35 cellular contexts compared by ENCODE assay signal in genomic region chr4:158304694-158305093, GRCh38.
"Had no signal": no experiment of that assay in that cellular context is flagged by ENCODE, and none has a peak within 500 bp of the region (broad histone marks: within the 10 kb centered on the region; RNA-seq: fewer than 3 reads in every experiment).

No MANE protein-coding gene starts in this region.

- H3K4me3 Mint-ChIP-seq: activated B cell treated with CpG ODN at 0.5 μM for 24 hours; activated CD4-positive, alpha-beta memory T cell treated with anti-CD3 and anti-CD28 coated beads, Interleukin-2, amount 10 ng/mL, durations not matched to agents 7 days and 5 days; activated CD4-positive, alpha-beta T cell treated with anti-CD3 and anti-CD28 coated beads, Interleukin-2, amount 10 ng/mL, durations not matched to agents 7 days and 5 days; activated naive CD4-positive, alpha-beta T cell treated with anti-CD3 and anti-CD28 coated beads for 36 hours; activated naive CD8-positive, alpha-beta T cell treated with anti-CD3 and anti-CD28 coated beads for 36 hours; activated T-cell treated with anti-CD3 and anti-CD28 coated beads, Interleukin-2, amount 50 U/mL, for 4 hours; activated T-cell treated with anti-CD3 and anti-CD28 coated beads, Interleukin-2, amount 50 U/mL, for 72 hours; activated T-helper 1 cell treated with anti-CD3 and anti-CD28 coated beads, Interleukin-12 subunit alpha, Interleukin-12 subunit beta, Interleukin-2, Interleukin-4 antibody, amounts not matched to agents 30 ng/mL and 10 ng/mL and 1 ng/mL, durations not matched to agents 14 hours and 24 hours and 36 hours; activated T-helper 17 cell treated with anti-CD3 and anti-CD28 coated beads, Interleukin-2, amount 50 U/mL, for 72 hours; brain; central memory CD8-positive, alpha-beta T cell; T-helper 1 cell treated with Interleukin-12 subunit alpha and Interleukin-12 subunit beta and Interleukin-4 antibody, amounts not matched to agents 30 μg/mL and 1 μg/mL, for 36 hours; T-helper 2 cell treated with Interferon-gamma antibody and Interleukin-4, amounts not matched to agents 5 μg/mL and 100 μg/mL, for 36 hours had no signal

- H3K36me3 Mint-ChIP-seq: activated naive CD4-positive, alpha-beta T cell treated with anti-CD3 and anti-CD28 coated beads, Interleukin-2, amount 50 U/mL, for 72 hours; activated naive CD8-positive, alpha-beta T cell treated with anti-CD3 and anti-CD28 coated beads for 36 hours; brain had no signal

- H3K9me3 ChIP-seq: adrenal gland, ascending aorta, colonic mucosa had no signal

- H3K4me3 ChIP-seq: adrenal gland, ascending aorta, cardiac muscle cell, colonic mucosa had no signal

- H3K27me3 Mint-ChIP-seq: activated B cell treated with CpG ODN at 0.5 μM for 24 hours; activated CD4-positive, alpha-beta memory T cell treated with anti-CD3 and anti-CD28 coated beads, Interleukin-2, amount 10 ng/mL, durations not matched to agents 7 days and 5 days; activated naive CD8-positive, alpha-beta T cell treated with anti-CD3 and anti-CD28 coated beads for 36 hours; activated T-helper 17 cell treated with anti-CD3 and anti-CD28 coated beads, Interleukin-2, amount 50 U/mL, for 72 hours; central memory CD8-positive, alpha-beta T cell had no signal

- H3K27ac Mint-ChIP-seq: activated B cell treated with CpG ODN at 0.5 μM for 24 hours; activated CD4-positive, alpha-beta memory T cell treated with anti-CD3 and anti-CD28 coated beads, Interleukin-2, amount 10 ng/mL, durations not matched to agents 7 days and 5 days; activated CD4-positive, alpha-beta T cell treated with anti-CD3 and anti-CD28 coated beads, Interleukin-2, amount 10 ng/mL, durations not matched to agents 7 days and 5 days; activated naive CD4-positive, alpha-beta T cell treated with anti-CD3 and anti-CD28 coated beads for 36 hours; activated naive CD4-positive, alpha-beta T cell treated with anti-CD3 and anti-CD28 coated beads, Interleukin-2, amount 50 U/mL, for 72 hours; activated naive CD8-positive, alpha-beta T cell treated with anti-CD3 and anti-CD28 coated beads for 36 hours; activated T-cell treated with anti-CD3 and anti-CD28 coated beads, Interleukin-2, amount 50 U/mL, for 72 hours; activated T-helper 1 cell treated with anti-CD3 and anti-CD28 coated beads, Interleukin-12 subunit alpha, Interleukin-12 subunit beta, Interleukin-2, Interleukin-4 antibody, amounts not matched to agents 30 ng/mL and 10 ng/mL and 1 ng/mL, durations not matched to agents 14 hours and 24 hours and 36 hours; activated T-helper 17 cell treated with anti-CD3 and anti-CD28 coated beads, Interleukin-2, amount 50 U/mL, for 72 hours; brain; T-helper 1 cell treated with Interleukin-12 subunit alpha and Interleukin-12 subunit beta and Interleukin-4 antibody, amounts not matched to agents 30 μg/mL and 1 μg/mL, for 36 hours; T-helper 2 cell treated with Interferon-gamma antibody and Interleukin-4, amounts not matched to agents 5 μg/mL and 100 μg/mL, for 36 hours had no signal

- H3K4me1 Mint-ChIP-seq: activated B cell treated with CpG ODN at 0.5 μM for 24 hours; activated CD4-positive, alpha-beta memory T cell treated with anti-CD3 and anti-CD28 coated beads, Interleukin-2, amount 10 ng/mL, durations not matched to agents 7 days and 5 days; activated CD4-positive, alpha-beta T cell treated with anti-CD3 and anti-CD28 coated beads, Interleukin-2, amount 10 ng/mL, durations not matched to agents 7 days and 5 days; activated naive CD8-positive, alpha-beta T cell treated with anti-CD3 and anti-CD28 coated beads for 36 hours; activated T-helper 17 cell treated with anti-CD3 and anti-CD28 coated beads, Interleukin-2, amount 50 U/mL, for 72 hours; brain; central memory CD8-positive, alpha-beta T cell had no signal

- H3K4me1 ChIP-seq: adrenal gland, ascending aorta, colonic mucosa had no signal

- H3K27me3 ChIP-seq: adrenal gland, ascending aorta, cardiac muscle cell, colonic mucosa had no signal

- H3K36me3 ChIP-seq: adrenal gland, ascending aorta, cardiac muscle cell, colonic mucosa had no signal

- ATAC-seq: activated naive CD4-positive, alpha-beta T cell treated with anti-CD3 and anti-CD28 coated beads, Interleukin-2, amount 50 U/mL, for 72 hours; activated T-cell treated with anti-CD3 and anti-CD28 coated beads, Interleukin-2, amount 50 U/mL, for 4 hours; activated T-cell treated with anti-CD3 and anti-CD28 coated beads, Interleukin-2, amount 50 U/mL, for 72 hours; activated T-helper 17 cell treated with anti-CD3 and anti-CD28 coated beads, Interleukin-2, amount 50 U/mL, for 72 hours had no signal

- H3K27ac ChIP-seq: adrenal gland, ascending aorta, cardiac muscle cell, colonic mucosa, VCaP had no signal

- H3K9me3 Mint-ChIP-seq: activated CD4-positive, alpha-beta T cell treated with anti-CD3 and anti-CD28 coated beads, Interleukin-2, amount 10 ng/mL, durations not matched to agents 7 days and 5 days; activated naive CD4-positive, alpha-beta T cell treated with anti-CD3 and anti-CD28 coated beads for 36 hours; activated naive CD8-positive, alpha-beta T cell treated with anti-CD3 and anti-CD28 coated beads for 36 hours; activated T-helper 1 cell treated with anti-CD3 and anti-CD28 coated beads, Interleukin-12 subunit alpha, Interleukin-12 subunit beta, Interleukin-2, Interleukin-4 antibody, amounts not matched to agents 30 ng/mL and 10 ng/mL and 1 ng/mL, durations not matched to agents 14 hours and 24 hours and 36 hours; activated T-helper 17 cell treated with anti-CD3 and anti-CD28 coated beads, Interleukin-2, amount 50 U/mL, for 72 hours; central memory CD8-positive, alpha-beta T cell; T-helper 1 cell treated with Interleukin-12 subunit alpha and Interleukin-12 subunit beta and Interleukin-4 antibody, amounts not matched to agents 30 μg/mL and 1 μg/mL, for 36 hours; T-helper 2 cell treated with Interferon-gamma antibody and Interleukin-4, amounts not matched to agents 5 μg/mL and 100 μg/mL, for 36 hours had no signal

- DNase-seq: activated B cell treated with CpG ODN at 0.5 μM for 24 hours; activated CD4-positive, alpha-beta memory T cell treated with anti-CD3 and anti-CD28 coated beads, Interleukin-2, amount 10 ng/mL, durations not matched to agents 7 days and 5 days; activated CD4-positive, alpha-beta T cell treated with anti-CD3 and anti-CD28 coated beads for 4 hours; activated CD4-positive, alpha-beta T cell treated with anti-CD3 and anti-CD28 coated beads, Interleukin-2, amount 10 ng/mL, durations not matched to agents 7 days and 5 days; activated CD4-positive, alpha-beta T cell treated with anti-CD3 and anti-CD28 coated beads, Interleukin-2, amount 50 U/mL, for 48 hours; activated CD4-positive, CD25-positive, alpha-beta regulatory T cell treated with anti-CD3 and anti-CD28 coated beads, Interleukin-2, amount 50 U/mL, for 72 hours; activated CD8-positive, alpha-beta memory T cell treated with anti-CD3 and anti-CD28 coated beads, Interleukin-2, amount 50 U/mL, for 4 hours; activated effector memory CD4-positive, alpha-beta T cell treated with anti-CD3 and anti-CD28 coated beads, Interleukin-2, amount 50 U/mL, for 16 hours; activated gamma-delta T cell treated with Interleukin-2 at 50 U/mL for 16 hours; activated naive CD4-positive, alpha-beta T cell; activated naive CD4-positive, alpha-beta T cell treated with anti-CD3 and anti-CD28 coated beads for 36 hours; activated naive CD4-positive, alpha-beta T cell treated with anti-CD3 and anti-CD28 coated beads, Interleukin-2, amount 50 U/mL, for 16 hours; activated naive CD8-positive, alpha-beta T cell treated with anti-CD3 and anti-CD28 coated beads for 36 hours; activated T-cell treated with anti-CD3 and anti-CD28 coated beads for 4 hours; activated T-cell treated with anti-CD3 and anti-CD28 coated beads, Interleukin-2, amount 50 U/mL, for 1 hour; activated T-cell treated with anti-CD3 and anti-CD28 coated beads, Interleukin-2, amount 50 U/mL, for 4 hours; activated T-cell treated with anti-CD3 and anti-CD28 coated beads, Interleukin-2, amount 50 U/mL, for 72 hours; adrenal gland; amygdala; anterior cingulate cortex; caudate nucleus; cerebellar nuclear complex; colonic mucosa; T-helper 2 cell; T-helper 9 cell had no signal
